Comparison of ENCODE assay signal across 8 cellular contexts in genomic region chr6:31541059-31541657, GRCh38. TPM values are rescaled to one million over a fixed set of nuclear protein-coding genes. Genes with fewer than 3 reads are reported as not detected.
DNase-seq lines count a peak whose midpoint lies in the region; ATAC-seq and TF ChIP-seq lines count a peak whose summit lies in the region.

No MANE protein-coding gene starts in this region.

- peaks cover 23% of the 10 kb centered on the region for H3K4me1 ChIP-seq in effector memory CD4-positive, alpha-beta T cell (ENCODE audit: control insufficient read depth, insufficient read depth, low read length, poor library complexity, severe bottlenecking)
- peaks cover 19% of the 10 kb centered on the region for H3K4me1 ChIP-seq in mesodermal cell (ENCODE audit: control insufficient read depth, insufficient read depth, low read length, poor library complexity, severe bottlenecking)

- H3K9me3 Mint-ChIP-seq in stimulated activated naive CD8-positive, alpha-beta T cell treated with anti-CD3 and anti-CD28 coated beads, Interleukin-15, amount 100 ng/mL, for 72 hours = no peaks in the 10 kb centered on the region

- ATAC-seq in GM18873 (IDR thresholded peaks at IDR 0.05; ENCODE audit: low FRiP score, unreplicated experiment) (peak; percentile 5), HG02623 (IDR thresholded peaks at IDR 0.05; ENCODE audit: unreplicated experiment) (no peak)
- peak; percentile 43 for ATAC-seq in stimulated activated naive CD8-positive, alpha-beta T cell treated with anti-CD3 and anti-CD28 coated beads, Interleukin-15, amount 100 ng/mL, for 72 hours

- WGBS in mesodermal cell (ENCODE audit: insufficient coverage in 2 of 2), 2 experiments = 0 to 2% methylated on average over 5 to 7 of the region's 21 CpGs

- DNase-seq in NCI-H187 treated with DMSO at 0.1 percent for 48 hours (lab: John Stamatoyannopoulos, UW) = peak; percentile 5
- peak; percentile 70 for DNase-seq in activated CD4-positive, alpha-beta T cell treated with anti-CD3 and anti-CD28 coated beads, Interleukin-2, amount 50 U/mL, for 1 hour
- DNase-seq in effector memory CD4-positive, alpha-beta T cell = peak; percentile 51 to 65 (median 59)
- DNase-seq in stimulated activated naive CD8-positive, alpha-beta T cell treated with anti-CD3 and anti-CD28 coated beads, Interleukin-15, amount 100 ng/mL, for 72 hours = peak; percentile 54 to 64

- H3K27ac Mint-ChIP-seq in stimulated activated naive CD8-positive, alpha-beta T cell treated with anti-CD3 and anti-CD28 coated beads, Interleukin-15, amount 100 ng/mL, for 72 hours = peak overlapping the region; percentile 96 to 98

- TF ChIP-seq CTCF in 22Rv1 (IDR thresholded peaks at IDR 0.05) = no peak

- peaks cover 51% of the 10 kb centered on the region for H3K4me1 Mint-ChIP-seq in stimulated activated naive CD8-positive, alpha-beta T cell treated with anti-CD3 and anti-CD28 coated beads, Interleukin-15, amount 100 ng/mL, for 72 hours

- peak overlapping the region; percentile 97 for H3K27ac ChIP-seq in 22Rv1
- peak overlapping the region; percentile 93 for H3K27ac ChIP-seq in effector memory CD4-positive, alpha-beta T cell (ENCODE audit: insufficient read depth, low read length, poor library complexity, severe bottlenecking)
- peak overlapping the region; percentile 99 for H3K27ac ChIP-seq in mesodermal cell (ENCODE audit: low read depth, low read length, severe bottlenecking)

- H3K36me3 ChIP-seq in effector memory CD4-positive, alpha-beta T cell (ENCODE audit: control insufficient read depth, insufficient read depth, low read length) = peaks cover 37% of the 10 kb centered on the region
- H3K36me3 ChIP-seq in mesodermal cell (ENCODE audit: control insufficient read depth, insufficient read depth, low read length) = peaks cover 50% of the 10 kb centered on the region

- H3K27me3 Mint-ChIP-seq in stimulated activated naive CD8-positive, alpha-beta T cell treated with anti-CD3 and anti-CD28 coated beads, Interleukin-15, amount 100 ng/mL, for 72 hours = no peaks in the 10 kb centered on the region

- H3K4me3 ChIP-seq in effector memory CD4-positive, alpha-beta T cell (ENCODE audit: insufficient read depth, low read depth, low read length, poor library complexity, severe bottlenecking) = peak overlapping the region; percentile 61
- H3K4me3 ChIP-seq in mesodermal cell (ENCODE audit: extremely low read depth, insufficient read depth, low read length, poor library complexity, severe bottlenecking) = peak overlapping the region; percentile 93

- no peaks in the 10 kb centered on the region for H3K9me3 ChIP-seq in effector memory CD4-positive, alpha-beta T cell (ENCODE audit: control insufficient read depth, low read length)
- H3K9me3 ChIP-seq in mesodermal cell (ENCODE audit: control insufficient read depth, low read length) = no peaks in the 10 kb centered on the region

- peak overlapping the region; percentile 72 to 77 for H3K4me3 Mint-ChIP-seq in stimulated activated naive CD8-positive, alpha-beta T cell treated with anti-CD3 and anti-CD28 coated beads, Interleukin-15, amount 100 ng/mL, for 72 hours

- H3K27me3 ChIP-seq in effector memory CD4-positive, alpha-beta T cell (replicated peaks; ENCODE audit: control insufficient read depth, insufficient read depth, low read length, poor library complexity, severe bottlenecking) = no peaks in the 10 kb centered on the region

RNA-seq across cellular contexts. Expression of gene DDX39B, which starts 0.6 kb away (rescaled TPM):
- polyA plus RNA-seq in mesodermal cell (2013, experiment 1 of 2) = 487 TPM
- 446 TPM for polyA plus RNA-seq in mesodermal cell (2013, experiment 2 of 2)

RNA-seq across cellular contexts. Expression of gene ATP6V1G2, which starts 5.2 kb away (rescaled TPM):
- 5.5 TPM for polyA plus RNA-seq in mesodermal cell (2013, experiment 1 of 2)
- polyA plus RNA-seq in mesodermal cell (2013, experiment 2 of 2) = 5.0 TPM

RNA-seq across cellular contexts. Expression of gene NFKBIL1, which starts 6.2 kb away (rescaled TPM):
- polyA plus RNA-seq in mesodermal cell (2013, experiment 1 of 2) = 23.5 TPM
- 22.6 TPM for polyA plus RNA-seq in mesodermal cell (2013, experiment 2 of 2)

RNA-seq across cellular contexts. Expression of gene MCCD1, which starts 12.4 kb away (rescaled TPM):
- not detected for polyA plus RNA-seq in mesodermal cell (2013, experiment 1 of 2)
- polyA plus RNA-seq in mesodermal cell (2013, experiment 2 of 2) = not detected

RNA-seq across cellular contexts. Expression of gene LTA, which starts 30.9 kb away (rescaled TPM):
- polyA plus RNA-seq in mesodermal cell (2013, experiment 1 of 2) = 0.22 TPM
- polyA plus RNA-seq in mesodermal cell (2013, experiment 2 of 2) = not detected

Comparison
In these comparisons a context has a peak if more than half of its experiments do, and no peak if none do; other contexts are left out.
1. DNase-seq: peak in every context shown above with its lines; median percentile 70 in activated CD4-positive, alpha-beta T cell treated with anti-CD3 and anti-CD28 coated beads, Interleukin-2, amount 50 U/mL, for 1 hour; 59 in effector memory CD4-positive, alpha-beta T cell; 59 in stimulated activated naive CD8-positive, alpha-beta T cell treated with anti-CD3 and anti-CD28 coated beads, Interleukin-15, amount 100 ng/mL, for 72 hours; 5 in NCI-H187 treated with DMSO at 0.1 percent for 48 hours.